In genomic region chr2:97654791-97655190, GRCh38 we compare ENCODE assay signal across 27 cellular contexts. TPM values are rescaled to one million over a fixed set of nuclear protein-coding genes. Genes with fewer than 3 reads are reported as not detected.
DNase-seq lines count a peak whose midpoint lies in the region; ATAC-seq and TF ChIP-seq lines count a peak whose summit lies in the region.
"Had no signal": no experiment of that assay in that cellular context is flagged by ENCODE, and none has a peak within 500 bp of the region (broad histone marks: within the 10 kb centered on the region; RNA-seq: fewer than 3 reads in every experiment).

No MANE protein-coding gene starts in this region.

- DNase-seq in activated T-cell treated with anti-CD3 and anti-CD28 coated beads, Interleukin-2, amount 50 U/mL, for 24 hours, result no peak
- DNase-seq in activated T-cell treated with anti-CD3 and anti-CD28 coated beads for 4 hours, result no peak
- DNase-seq in stimulated activated naive CD8-positive, alpha-beta T cell treated with anti-CD3 and anti-CD28 coated beads, Interleukin-15, Interleukin-2, amounts not matched to agents 100 U/mL and 50 U/mL, for 24 hours, result no peak
- DNase-seq in NCI-H2081 treated with DMSO at 0.1 percent for 48 hours (lab: John Stamatoyannopoulos, UW), result no peak
- DNase-seq in cardiac septum (ENCODE audit: low spot score), result no peak
- DNase-seq: activated CD4-positive, alpha-beta T cell treated with anti-CD3 and anti-CD28 coated beads, Interleukin-2, amount 50 U/mL, for 48 hours; activated T-cell treated with anti-CD3 and anti-CD28 coated beads, Interleukin-2, amount 50 U/mL, for 4 hours; adrenal gland; EL; KG1; kidney glomerular epithelial cell; mammary epithelial cell; NCI-H146; NCI-H2171 treated with DMSO at 0.1 percent for 48 hours; NCI-H524 treated with DMSO at 0.1 percent for 48 hours; nucleus accumbens; stimulated activated CD4-positive, alpha-beta T cell treated with anti-CD3 and anti-CD28 coated beads, Interleukin-4, amount 100 ng/mL, for 24 hours had no signal

- H3K9me3 Mint-ChIP-seq in activated T-cell treated with anti-CD3 and anti-CD28 coated beads, Interleukin-2, amount 50 U/mL, for 24 hours, result no peaks in the 10 kb centered on the region
- H3K9me3 Mint-ChIP-seq: activated T-cell treated with anti-CD3 and anti-CD28 coated beads, Interleukin-2, amount 50 U/mL, for 4 hours had no signal

- H3K36me3 Mint-ChIP-seq in activated T-cell treated with anti-CD3 and anti-CD28 coated beads, Interleukin-2, amount 50 U/mL, for 24 hours (ENCODE audit: low read depth), result peaks cover 83% of the 10 kb centered on the region

- H3K4me3 Mint-ChIP-seq in activated T-cell treated with anti-CD3 and anti-CD28 coated beads, Interleukin-2, amount 50 U/mL, for 24 hours, result no peak overlapping the region
- H3K4me3 Mint-ChIP-seq: activated T-cell treated with anti-CD3 and anti-CD28 coated beads, Interleukin-2, amount 50 U/mL, for 4 hours; type B pancreatic cell had no signal

- no peaks in the 10 kb centered on the region for H3K27me3 Mint-ChIP-seq in activated T-cell treated with anti-CD3 and anti-CD28 coated beads, Interleukin-2, amount 50 U/mL, for 24 hours
- H3K27me3 Mint-ChIP-seq: type B pancreatic cell had no signal

- H3K4me1 Mint-ChIP-seq in activated T-cell treated with anti-CD3 and anti-CD28 coated beads, Interleukin-2, amount 50 U/mL, for 24 hours (ENCODE audit: low read depth), result peaks cover 19% of the 10 kb centered on the region

- intact Hi-C loops in cardiac septum (cut with DNase I), result no loop called here

- peak overlapping the region; percentile 71 for H3K27ac Mint-ChIP-seq in activated T-cell treated with anti-CD3 and anti-CD28 coated beads, Interleukin-2, amount 50 U/mL, for 24 hours
- H3K27ac Mint-ChIP-seq: type B pancreatic cell had no signal

- peak overlapping the region; percentile 57 for H3K27ac ChIP-seq in angular gyrus (ENCODE audit: low read depth, low read length)
- H3K27ac ChIP-seq: adrenal gland, BLaER1, breast epithelium, VCaP had no signal

- ATAC-seq in stimulated activated naive CD8-positive, alpha-beta T cell treated with anti-CD3 and anti-CD28 coated beads, Interleukin-15, Interleukin-2, amounts not matched to agents 100 U/mL and 50 U/mL, for 24 hours, result peak; percentile 19
- ATAC-seq in GM21515 (IDR thresholded peaks at IDR 0.05; ENCODE audit: unreplicated experiment), result no peak
- ATAC-seq: HCT116 had no signal

- peak; percentile 22 for TF ChIP-seq POLR2A in GM19193 (IDR thresholded peaks at IDR 0.05; ENCODE audit: extremely low read depth, insufficient read depth, insufficient read length)

RNA-seq across cellular contexts. Expression of gene COX5B, which starts 8.9 kb away (rescaled TPM):
- 992 TPM for total RNA-seq in cardiac septum

RNA-seq across cellular contexts. Expression of gene ACTR1B, which starts 9.1 kb away (rescaled TPM):
- total RNA-seq in cardiac septum, result 77.6 TPM

RNA-seq across cellular contexts. Expression of gene C2orf92, which starts 14.7 kb away (rescaled TPM):
- 4.6 TPM for total RNA-seq in cardiac septum

RNA-seq across cellular contexts. Expression of gene ZAP70, which starts 58.6 kb away (rescaled TPM):
- total RNA-seq in cardiac septum, result 1.2 TPM
- total RNA-seq: endothelial cell of umbilical vein, renal cortical epithelial cell had no signal
